In the genomic region with DNA sequence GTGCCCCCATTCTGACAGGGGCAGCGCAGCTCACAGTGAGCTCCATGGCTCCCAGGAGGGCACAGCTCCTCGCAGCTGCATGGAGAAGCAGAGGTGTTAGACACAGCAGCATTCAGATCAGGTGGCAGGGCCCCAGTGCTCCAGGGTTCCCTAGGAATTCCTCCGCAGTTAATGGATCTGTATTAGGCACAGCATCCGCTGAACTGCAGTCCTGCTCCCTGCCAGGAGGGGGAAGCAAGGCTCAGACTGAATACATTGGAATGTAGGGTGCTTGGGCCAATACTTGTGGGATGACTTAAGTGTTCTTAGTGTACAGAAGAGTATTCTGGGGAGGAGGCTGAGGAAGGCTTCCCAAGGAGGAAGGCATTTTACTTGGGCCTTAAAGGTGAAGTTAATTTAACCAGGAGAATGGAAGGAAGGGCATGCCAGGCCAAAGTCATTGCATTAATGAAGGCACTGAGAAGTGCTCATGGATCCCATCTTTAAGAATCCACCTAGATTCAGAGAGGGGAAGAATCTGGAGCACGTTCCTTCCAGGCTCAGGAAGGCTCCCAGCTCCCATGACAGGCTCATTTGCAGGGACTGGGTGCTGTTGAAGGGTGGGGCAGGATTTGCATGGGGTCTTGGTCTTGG, we compare ENCODE assay signal across 8 cellular contexts.
DNase-seq lines count a peak whose midpoint lies in the region; ATAC-seq and TF ChIP-seq lines count a peak whose summit lies in the region.

No MANE protein-coding gene starts in this region.

- H3K9ac ChIP-seq in H9 (ENCODE audit: extremely low read depth, insufficient read length, low read length): no peak overlapping the region

- no peak overlapping the region for H3K4ac ChIP-seq in H9 (ENCODE audit: low read depth, low read length)

- H4K20me1 ChIP-seq in H9 (ENCODE audit: control insufficient read depth, insufficient read depth, insufficient read length): no peaks in the 10 kb centered on the region

- no peak overlapping the region for H3K27ac Mint-ChIP-seq in H9

- H2BK5ac ChIP-seq in H9 (ENCODE audit: insufficient read length, low read length): no peak overlapping the region

- H3K4me1 ChIP-seq in H9 (ENCODE audit: insufficient read depth, low read length) (peaks cover 3% of the 10 kb centered on the region; the same call in 1 of the 2 replicates), lower lobe of right lung (peaks cover 9% of the 10 kb centered on the region), uterus (peaks cover 0 to 6% of the 10 kb centered on the region in 2 donors)

- no peak overlapping the region for H2BK120ac ChIP-seq in H9 (ENCODE audit: low read depth, low read length, poor library complexity, severe bottlenecking)

- H3T11ph ChIP-seq in H9 (ENCODE audit: low read length): no peak overlapping the region

- TF ChIP-seq POLR2A in uterus (IDR thresholded peaks at IDR 0.05): no peak

- H2AK5ac ChIP-seq in H9 (ENCODE audit: insufficient read length, low read length): no peak overlapping the region

- H3K4me3 ChIP-seq in lower lobe of right lung (no peak overlapping the region), uterus (no peak overlapping the region)

- WGBS in H9 (ENCODE audit: extremely low coverage, insufficient read length, low lambda C conversion rate): no CpG with 5 or more reads among the region's 5 CpGs

- peaks cover 19% of the 10 kb centered on the region for H3K27me3 Mint-ChIP-seq in H9 (ENCODE audit: low read depth)

- H3K56ac ChIP-seq in H9 (ENCODE audit: insufficient read length, low read depth, low read length): no peak overlapping the region

- TF ChIP-seq CTCF in H9 (conservative IDR thresholded peaks at IDR 0.05) (peak; percentile 82), lower lobe of right lung (IDR thresholded peaks at IDR 0.05) (peak; percentile 74), uterus (IDR thresholded peaks at IDR 0.05) (peak; percentile 19 to 46 (median 30))

- H4K91ac ChIP-seq in H9 (ENCODE audit: insufficient read length, low read depth, low read length): no peak overlapping the region

- H3K23me2 ChIP-seq in H9 (ENCODE audit: insufficient read length, low read depth, low read length, poor library complexity, severe bottlenecking): peaks cover 3% of the 10 kb centered on the region

- H3K27me3 ChIP-seq in H9 (ENCODE audit: insufficient read depth, low read length): no peaks in the 10 kb centered on the region
- H3K27me3 ChIP-seq in lower lobe of right lung (ENCODE audit: low read depth): peaks cover 32% of the 10 kb centered on the region
- peaks cover 0 to 16% of the 10 kb centered on the region in 2 donors for H3K27me3 ChIP-seq in uterus

- H2BK15ac ChIP-seq in H9 (ENCODE audit: low read depth, low read length): no peak overlapping the region

- no peak overlapping the region for H3K18ac ChIP-seq in H9 (ENCODE audit: insufficient read length, low read depth, low read length)

- intact Hi-C loops in lower lobe of right lung (cut with DNase I) (no loop called here), uterus (cut with DNase I; ENCODE audit: low total_unique reads) (no loop called here)

- H3K36me3 ChIP-seq in lower lobe of right lung (no peaks in the 10 kb centered on the region), uterus (no peaks in the 10 kb centered on the region)

- no peak overlapping the region for H3K4me2 ChIP-seq in H9 (ENCODE audit: insufficient read depth, insufficient read length, low read length)

- H3K9me3 ChIP-seq in H9 (ENCODE audit: control insufficient read depth, low read depth, low read length) (no peaks in the 10 kb centered on the region), lower lobe of right lung (no peaks in the 10 kb centered on the region), uterus (no peaks in the 10 kb centered on the region)

- no peak overlapping the region for H3K27ac ChIP-seq in H9 (ENCODE audit: insufficient read length, low read depth, low read length)
- H3K27ac ChIP-seq in lower lobe of right lung: no peak overlapping the region
- no peak overlapping the region for H3K27ac ChIP-seq in uterus

- no peak overlapping the region for H4K8ac ChIP-seq in H9 (replicated peaks; ENCODE audit: insufficient read length, low read depth, low read length)

- peak overlapping the region in 1 of 2 experiments; percentile 53; a peak in 1 of 5 replicates for H3K4me3 Mint-ChIP-seq in H9

- H3K79me2 ChIP-seq in H9 (ENCODE audit: insufficient read depth, low read length): no peaks in the 10 kb centered on the region

- no peak overlapping the region for H3K14ac ChIP-seq in H9 (ENCODE audit: insufficient read depth, low read length)

- no peak overlapping the region for H2AFZ ChIP-seq in H9 (ENCODE audit: low read length)

- ATAC-seq in lower lobe of right lung (peak; percentile 90 to 93), GM21737 (IDR thresholded peaks at IDR 0.05; ENCODE audit: unreplicated experiment) (no peak)

- DNase-seq in COLO829 (ENCODE audit: low spot score) (peak; percentile 48), H9 (peak; percentile 87), RKO (ENCODE audit: low spot score) (peak; percentile 73), dermis blood vessel endothelial cell (peak; percentile 74), lower lobe of right lung (peak; percentile 68), uterus (peak in 1 of 2 donors; percentile 30), DMS153 treated with DMSO at 0.1 percent for 48 hours (lab: John Stamatoyannopoulos, UW; ENCODE audit: unreplicated experiment) (no peak)

- H3K4me1 Mint-ChIP-seq in H9: peaks cover 21 to 39% of the 10 kb centered on the region in 2 experiments

- H2BK20ac ChIP-seq in H9 (ENCODE audit: low read depth, low read length, poor library complexity, severe bottlenecking): no peak overlapping the region

- no peak overlapping the region for H4K5ac ChIP-seq in H9 (ENCODE audit: insufficient read length, low read depth, low read length)

- no peaks in the 10 kb centered on the region for H3K79me1 ChIP-seq in H9 (ENCODE audit: insufficient read depth, low read depth, low read length, poor library complexity, severe bottlenecking)

- H3K23ac ChIP-seq in H9 (ENCODE audit: insufficient read length, low read depth, low read length): no peak overlapping the region

- H3K36me3 Mint-ChIP-seq in H9 (ENCODE audit: insufficient read depth in 1 of 3, low read depth in 3 of 3): no peaks in the 10 kb centered on the region

- H2BK12ac ChIP-seq in H9 (ENCODE audit: insufficient read length, low read depth, low read length): no peak overlapping the region

- H3K9me3 Mint-ChIP-seq in H9: no peaks in the 10 kb centered on the region

Comparison
In these comparisons a context has a peak if more than half of its experiments do, and no peak if none do; other contexts are left out.
1. CTCF ChIP-seq: peak in every context shown above with its lines; median percentile 82 in H9; 74 in lower lobe of right lung; 30 in uterus.